In genomic region chrX:19924285-19924684, GRCh38 we compare ENCODE assay signal across 17 cellular contexts. TPM values are rescaled to one million over a fixed set of nuclear protein-coding genes. Genes with fewer than 3 reads are reported as not detected.
DNase-seq lines count a peak whose midpoint lies in the region; ATAC-seq and TF ChIP-seq lines count a peak whose summit lies in the region.
"Had no signal": no experiment of that assay in that cellular context is flagged by ENCODE, and none has a peak within 500 bp of the region (broad histone marks: within the 10 kb centered on the region; RNA-seq: fewer than 3 reads in every experiment).

No MANE protein-coding gene starts in this region.

- no peak for TF ChIP-seq POLR2A in IMR-90 (IDR thresholded peaks at IDR 0.05; ENCODE audit: low read depth, low read length)

- H3K14ac ChIP-seq in IMR-90 (replicated peaks; ENCODE audit: low read depth, low read length) = no peak overlapping the region

- BruUV-seq in IMR-90 (replicated peaks; lab: Mats Ljungman, UMichigan) = no TSS peak

- H4K91ac ChIP-seq in IMR-90 (ENCODE audit: insufficient read depth, low read depth, low read length) = no peak overlapping the region

- H3K27me3 ChIP-seq in IMR-90 (ENCODE audit: control insufficient read depth, insufficient read depth, low read length) = no peaks in the 10 kb centered on the region
- H3K27me3 ChIP-seq: body of pancreas had no signal

- no peaks in the 10 kb centered on the region for H4K20me1 ChIP-seq in IMR-90 (ENCODE audit: insufficient read depth, low read length)

- H3K18ac ChIP-seq in IMR-90 (ENCODE audit: low read depth, low read length) = no peak overlapping the region

- H3K56ac ChIP-seq in IMR-90 (ENCODE audit: extremely low read depth, insufficient read depth, low read length) = no peak overlapping the region

- POLR2A ChIA-PET in IMR-90 (lab: Charles Lee; ENCODE audit: unreplicated experiment) = no interaction called here

- H3K36me3 ChIP-seq in IMR-90 (ENCODE audit: control insufficient read depth, insufficient read depth, low read length) = peaks cover 3% of the 10 kb centered on the region; the same call in 1 of the 2 replicates
- H3K36me3 ChIP-seq in mucosa of descending colon (ENCODE audit: low read depth) = no peaks in the 10 kb centered on the region

- no peak overlapping the region for H3K4ac ChIP-seq in IMR-90 (ENCODE audit: low read depth, low read length)

- H2AK5ac ChIP-seq in IMR-90 (ENCODE audit: low read depth, low read length) = no peak overlapping the region

- H2BK5ac ChIP-seq in IMR-90 (ENCODE audit: low read depth, low read length, poor library complexity, severe bottlenecking) = no peak overlapping the region

- no peak for TF ChIP-seq CTCF in AG10803 (conservative IDR thresholded peaks at IDR 0.05; ENCODE audit: low read length)
- TF ChIP-seq CTCF in IMR-90 (conservative IDR thresholded peaks at IDR 0.05; ENCODE audit: low read depth, low read length) = no peak
- TF ChIP-seq CTCF in mucosa of descending colon (IDR thresholded peaks at IDR 0.05) = no peak

- peak; percentile 9 for DNase-seq in AG10803 (ENCODE audit: low read depth)
- no peak for DNase-seq in IMR-90
- DNase-seq in RPMI8226 = peak; percentile 85
- peak; percentile 1 for DNase-seq in inferior parietal cortex (ENCODE audit: extremely low spot score)
- DNase-seq in NCI-H2227 treated with DMSO at 0.1 percent for 48 hours (lab: John Stamatoyannopoulos, UW) = no peak
- no peak for DNase-seq in mucosa of descending colon
- no peak for DNase-seq in NCI-H187 treated with DMSO at 0.1 percent for 48 hours (lab: John Stamatoyannopoulos, UW)
- DNase-seq: ACHN; activated CD8-positive, alpha-beta memory T cell treated with anti-CD3 and anti-CD28 coated beads, Interleukin-2, amount 50 U/mL, for 48 hours; activated gamma-delta T cell treated with Interleukin-2 at 50 U/mL for 16 hours; COR-L47; dermis blood vessel endothelial cell; erythroblast; immature natural killer cell; mammary epithelial cell had no signal

- in situ Hi-C loops in IMR-90 (cut with MboI; ENCODE audit: low sequenced_read_pairs) = no loop called here

- CTCF ChIA-PET in IMR-90 (lab: Yijun Ruan, JAX) = no interaction called here

- no peak overlapping the region for H2BK15ac ChIP-seq in IMR-90 (ENCODE audit: low read depth, low read length)

- H3K9me1 ChIP-seq in IMR-90 (ENCODE audit: insufficient read depth, low read length) = no peaks in the 10 kb centered on the region

- ATAC-seq in IMR-90 (ENCODE audit: low read depth) (no peak), mucosa of descending colon (no peak), GM19455 (IDR thresholded peaks at IDR 0.05; ENCODE audit: unreplicated experiment) (no peak)
- ATAC-seq: body of pancreas had no signal

- dilution Hi-C loops in IMR-90 (cut with HindIII; ENCODE audit: low sequenced_read_pairs, unreplicated experiment) = no loop called here

- H3K9me3 ChIP-seq in IMR-90 (ENCODE audit: control insufficient read depth, insufficient read depth, low read length) = no peaks in the 10 kb centered on the region
- no peaks in the 10 kb centered on the region for H3K9me3 ChIP-seq in mucosa of descending colon
- H3K9me3 ChIP-seq: body of pancreas had no signal

- H3K4me3 ChIP-seq in AG10803 (ENCODE audit: low read length) = no peak overlapping the region
- no peak overlapping the region for H3K4me3 ChIP-seq in IMR-90 (ENCODE audit: insufficient read depth, low read depth, low read length)
- H3K4me3 ChIP-seq in mucosa of descending colon = no peak overlapping the region
- H3K4me3 ChIP-seq: body of pancreas had no signal

- H3K9ac ChIP-seq in IMR-90 (ENCODE audit: low read depth, low read length) = no peak overlapping the region

- H3K4me2 ChIP-seq in IMR-90 (ENCODE audit: low read depth, low read length) = no peak overlapping the region

- no peak overlapping the region for H3K27ac ChIP-seq in IMR-90 (ENCODE audit: insufficient read depth, low read length)
- H3K27ac ChIP-seq: body of pancreas had no signal

- H3K4me1 ChIP-seq in IMR-90 (ENCODE audit: control insufficient read depth, insufficient read depth, low read length) = no peaks in the 10 kb centered on the region
- H3K4me1 ChIP-seq in mucosa of descending colon (ENCODE audit: low read depth) = no peaks in the 10 kb centered on the region
- H3K4me1 ChIP-seq: body of pancreas had no signal

- no peak overlapping the region for H2AK9ac ChIP-seq in IMR-90 (replicated peaks; ENCODE audit: low read depth, low read length, poor library complexity)

- no peak overlapping the region for H2AFZ ChIP-seq in IMR-90 (replicated peaks; ENCODE audit: low read length, poor library complexity)

- H3K79me1 ChIP-seq in IMR-90 (ENCODE audit: low read depth in 1 of 2, low read length in 2 of 2) = no peaks in the 10 kb centered on the region

- no peak for TF ChIP-seq RAD21 in IMR-90 (IDR thresholded peaks at IDR 0.05; ENCODE audit: low read length)

- no peak overlapping the region for H2BK20ac ChIP-seq in IMR-90 (ENCODE audit: low read depth, low read length)

- intact Hi-C loops in IMR-90 (cut with micrococcal nuclease) = no loop called here
- intact Hi-C loops in mucosa of descending colon (cut with DNase I, micrococcal nuclease) = no loop called here

- no peak overlapping the region for H4K5ac ChIP-seq in IMR-90 (ENCODE audit: low read depth, low read length)

- no peak overlapping the region for H3K23ac ChIP-seq in IMR-90 (ENCODE audit: low read depth, low read length)

- no peak overlapping the region for H4K8ac ChIP-seq in IMR-90 (ENCODE audit: low read depth in 2 of 2, low read length in 2 of 2)

- H2BK120ac ChIP-seq in IMR-90 (ENCODE audit: low read depth, low read length) = no peak overlapping the region

- no CpG with 5 or more reads among the region's 2 CpGs for WGBS in IMR-90 (ENCODE audit: extremely low coverage in 2 of 2, insufficient read length in 1 of 2), 2 experiments

TF ChIP-seq in IMR-90, 13 proteins besides CTCF, POLR2A, EP300 and RAD21:
- TF ChIP-seq MAFK (IDR thresholded peaks at IDR 0.05; ENCODE audit: low read depth, low read length) = peak; percentile 41; the same call in 1 of the 2 replicates
- no peak for TF ChIP-seq SMC3 (IDR thresholded peaks at IDR 0.05; ENCODE audit: low read depth, low read length)
- no peak for TF ChIP-seq USF2 (IDR thresholded peaks at IDR 0.05; ENCODE audit: low read depth, low read length)

RNA-seq across cellular contexts. Expression of gene SH3KBP1, which starts 36.9 kb away (rescaled TPM):
- total RNA-seq in IMR-90 (2012; rRNA removed) (20.1 and 26.7 TPM in 2 replicates), mucosa of descending colon (10 to 100 TPM; 31.5 to 97.2 (median 47.3) TPM)
- 22.0 and 24.4 TPM in 2 replicates for polyA plus RNA-seq in IMR-90 (2012; rRNA removed)
- polyA plus RNA-seq in IMR-90 (2012; cell fraction: cytosol; rRNA removed) = 9.5 and 11.8 TPM in 2 replicates
- 6.1 and 10.4 TPM in 2 replicates for polyA plus RNA-seq in IMR-90 (2012; cell fraction: nucleus; rRNA removed; ENCODE audit: low replicate concordance)

Comparison
In these comparisons a context has a peak if more than half of its experiments do, and no peak if none do; other contexts are left out.
1. DNase-seq: peak in AG10803 (single experiment), RPMI8226 (single experiment) and inferior parietal cortex (single experiment); none in IMR-90 (single experiment), NCI-H2227 treated with DMSO at 0.1 percent for 48 hours (single experiment), mucosa of descending colon (0 of 3) and NCI-H187 treated with DMSO at 0.1 percent for 48 hours (single experiment).